1 cellular context compared by ENCODE assay signal in the genomic region with DNA sequence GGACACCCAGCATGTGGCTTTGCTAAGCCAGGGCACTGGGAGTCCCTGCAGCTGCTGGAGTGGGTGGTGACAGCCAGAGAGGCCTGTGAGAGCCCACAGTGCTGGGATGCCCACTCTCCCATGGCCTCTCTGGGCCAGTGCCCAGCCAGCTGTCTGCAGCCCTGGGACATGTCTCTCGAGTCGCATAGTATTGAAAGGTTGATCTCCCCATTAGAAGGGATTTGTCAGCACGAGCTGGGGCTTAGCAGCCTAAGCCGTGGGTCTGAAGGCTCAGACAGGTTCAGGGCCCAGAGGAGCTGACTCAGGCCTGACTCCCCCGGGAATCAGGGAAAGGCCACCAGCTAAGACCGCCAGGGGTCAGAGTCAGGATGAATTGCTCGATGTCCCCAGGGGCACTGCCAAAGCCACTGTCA.
TF ChIP-seq lines count a peak whose summit lies in the region.

No MANE protein-coding gene starts in this region.

TF ChIP-seq in GM23338, 12 proteins besides CTCF, POLR2A, EP300 and RAD21 (continued from another document):
- TF ChIP-seq, protein P1, sequence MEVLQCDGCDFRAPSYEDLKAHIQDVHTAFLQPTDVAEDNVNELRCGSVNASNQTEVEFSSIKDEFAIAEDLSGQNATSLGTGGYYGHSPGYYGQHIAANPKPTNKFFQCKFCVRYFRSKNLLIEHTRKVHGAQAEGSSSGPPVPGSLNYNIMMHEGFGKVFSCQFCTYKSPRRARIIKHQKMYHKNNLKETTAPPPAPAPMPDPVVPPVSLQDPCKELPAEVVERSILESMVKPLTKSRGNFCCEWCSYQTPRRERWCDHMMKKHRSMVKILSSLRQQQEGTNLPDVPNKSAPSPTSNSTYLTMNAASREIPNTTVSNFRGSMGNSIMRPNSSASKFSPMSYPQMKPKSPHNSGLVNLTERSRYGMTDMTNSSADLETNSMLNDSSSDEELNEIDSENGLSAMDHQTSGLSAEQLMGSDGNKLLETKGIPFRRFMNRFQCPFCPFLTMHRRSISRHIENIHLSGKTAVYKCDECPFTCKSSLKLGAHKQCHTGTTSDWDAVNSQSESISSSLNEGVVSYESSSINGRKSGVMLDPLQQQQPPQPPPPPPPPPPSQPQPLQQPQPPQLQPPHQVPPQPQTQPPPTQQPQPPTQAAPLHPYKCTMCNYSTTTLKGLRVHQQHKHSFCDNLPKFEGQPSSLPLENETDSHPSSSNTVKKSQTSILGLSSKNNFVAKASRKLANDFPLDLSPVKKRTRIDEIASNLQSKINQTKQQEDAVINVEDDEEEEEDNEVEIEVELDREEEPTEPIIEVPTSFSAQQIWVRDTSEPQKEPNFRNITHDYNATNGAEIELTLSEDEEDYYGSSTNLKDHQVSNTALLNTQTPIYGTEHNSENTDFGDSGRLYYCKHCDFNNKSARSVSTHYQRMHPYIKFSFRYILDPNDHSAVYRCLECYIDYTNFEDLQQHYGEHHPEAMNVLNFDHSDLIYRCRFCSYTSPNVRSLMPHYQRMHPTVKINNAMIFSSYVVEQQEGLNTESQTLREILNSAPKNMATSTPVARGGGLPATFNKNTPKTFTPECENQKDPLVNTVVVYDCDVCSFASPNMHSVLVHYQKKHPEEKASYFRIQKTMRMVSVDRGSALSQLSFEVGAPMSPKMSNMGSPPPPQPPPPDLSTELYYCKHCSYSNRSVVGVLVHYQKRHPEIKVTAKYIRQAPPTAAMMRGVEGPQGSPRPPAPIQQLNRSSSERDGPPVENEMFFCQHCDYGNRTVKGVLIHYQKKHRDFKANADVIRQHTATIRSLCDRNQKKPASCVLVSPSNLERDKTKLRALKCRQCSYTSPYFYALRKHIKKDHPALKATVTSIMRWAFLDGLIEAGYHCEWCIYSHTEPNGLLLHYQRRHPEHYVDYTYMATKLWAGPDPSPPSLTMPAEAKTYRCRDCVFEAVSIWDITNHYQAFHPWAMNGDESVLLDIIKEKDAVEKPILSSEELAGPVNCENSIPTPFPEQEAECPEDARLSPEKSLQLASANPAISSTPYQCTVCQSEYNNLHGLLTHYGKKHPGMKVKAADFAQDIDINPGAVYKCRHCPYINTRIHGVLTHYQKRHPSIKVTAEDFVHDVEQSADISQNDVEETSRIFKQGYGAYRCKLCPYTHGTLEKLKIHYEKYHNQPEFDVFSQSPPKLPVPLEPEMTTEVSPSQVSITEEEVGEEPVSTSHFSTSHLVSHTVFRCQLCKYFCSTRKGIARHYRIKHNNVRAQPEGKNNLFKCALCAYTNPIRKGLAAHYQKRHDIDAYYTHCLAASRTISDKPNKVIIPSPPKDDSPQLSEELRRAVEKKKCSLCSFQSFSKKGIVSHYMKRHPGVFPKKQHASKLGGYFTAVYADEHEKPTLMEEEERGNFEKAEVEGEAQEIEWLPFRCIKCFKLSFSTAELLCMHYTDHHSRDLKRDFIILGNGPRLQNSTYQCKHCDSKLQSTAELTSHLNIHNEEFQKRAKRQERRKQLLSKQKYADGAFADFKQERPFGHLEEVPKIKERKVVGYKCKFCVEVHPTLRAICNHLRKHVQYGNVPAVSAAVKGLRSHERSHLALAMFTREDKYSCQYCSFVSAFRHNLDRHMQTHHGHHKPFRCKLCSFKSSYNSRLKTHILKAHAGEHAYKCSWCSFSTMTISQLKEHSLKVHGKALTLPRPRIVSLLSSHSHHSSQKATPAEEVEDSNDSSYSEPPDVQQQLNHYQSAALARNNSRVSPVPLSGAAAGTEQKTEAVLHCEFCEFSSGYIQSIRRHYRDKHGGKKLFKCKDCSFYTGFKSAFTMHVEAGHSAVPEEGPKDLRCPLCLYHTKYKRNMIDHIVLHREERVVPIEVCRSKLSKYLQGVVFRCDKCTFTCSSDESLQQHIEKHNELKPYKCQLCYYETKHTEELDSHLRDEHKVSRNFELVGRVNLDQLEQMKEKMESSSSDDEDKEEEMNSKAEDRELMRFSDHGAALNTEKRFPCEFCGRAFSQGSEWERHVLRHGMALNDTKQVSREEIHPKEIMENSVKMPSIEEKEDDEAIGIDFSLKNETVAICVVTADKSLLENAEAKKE (CRISPR knock-in tag; IDR thresholded peaks at IDR 0.05) = no peak
- TF ChIP-seq EZH2phosphoT487 (IDR thresholded peaks at IDR 0.05; ENCODE audit: unreplicated experiment) = no peak
- no peak for TF ChIP-seq CREB1 (CRISPR knock-in tag; IDR thresholded peaks at IDR 0.05; ENCODE audit: low read depth)
- TF ChIP-seq, protein P2, sequence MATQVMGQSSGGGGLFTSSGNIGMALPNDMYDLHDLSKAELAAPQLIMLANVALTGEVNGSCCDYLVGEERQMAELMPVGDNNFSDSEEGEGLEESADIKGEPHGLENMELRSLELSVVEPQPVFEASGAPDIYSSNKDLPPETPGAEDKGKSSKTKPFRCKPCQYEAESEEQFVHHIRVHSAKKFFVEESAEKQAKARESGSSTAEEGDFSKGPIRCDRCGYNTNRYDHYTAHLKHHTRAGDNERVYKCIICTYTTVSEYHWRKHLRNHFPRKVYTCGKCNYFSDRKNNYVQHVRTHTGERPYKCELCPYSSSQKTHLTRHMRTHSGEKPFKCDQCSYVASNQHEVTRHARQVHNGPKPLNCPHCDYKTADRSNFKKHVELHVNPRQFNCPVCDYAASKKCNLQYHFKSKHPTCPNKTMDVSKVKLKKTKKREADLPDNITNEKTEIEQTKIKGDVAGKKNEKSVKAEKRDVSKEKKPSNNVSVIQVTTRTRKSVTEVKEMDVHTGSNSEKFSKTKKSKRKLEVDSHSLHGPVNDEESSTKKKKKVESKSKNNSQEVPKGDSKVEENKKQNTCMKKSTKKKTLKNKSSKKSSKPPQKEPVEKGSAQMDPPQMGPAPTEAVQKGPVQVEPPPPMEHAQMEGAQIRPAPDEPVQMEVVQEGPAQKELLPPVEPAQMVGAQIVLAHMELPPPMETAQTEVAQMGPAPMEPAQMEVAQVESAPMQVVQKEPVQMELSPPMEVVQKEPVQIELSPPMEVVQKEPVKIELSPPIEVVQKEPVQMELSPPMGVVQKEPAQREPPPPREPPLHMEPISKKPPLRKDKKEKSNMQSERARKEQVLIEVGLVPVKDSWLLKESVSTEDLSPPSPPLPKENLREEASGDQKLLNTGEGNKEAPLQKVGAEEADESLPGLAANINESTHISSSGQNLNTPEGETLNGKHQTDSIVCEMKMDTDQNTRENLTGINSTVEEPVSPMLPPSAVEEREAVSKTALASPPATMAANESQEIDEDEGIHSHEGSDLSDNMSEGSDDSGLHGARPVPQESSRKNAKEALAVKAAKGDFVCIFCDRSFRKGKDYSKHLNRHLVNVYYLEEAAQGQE (IDR thresholded peaks at IDR 0.05; ENCODE audit: unreplicated experiment) = no peak
- TF ChIP-seq ZNF331 (CRISPR knock-in tag; IDR thresholded peaks at IDR 0.05; ENCODE audit: low read depth) = no peak
- TF ChIP-seq POLR2AphosphoS5 (IDR thresholded peaks at IDR 0.05; ENCODE audit: low read depth) = no peak
